In genomic region chr9:71331603-71332002, GRCh38 we compare ENCODE assay signal across 11 cellular contexts.
"Had no signal": no experiment of that assay in that cellular context is flagged by ENCODE, and none has a peak within 500 bp of the region (broad histone marks: within the 10 kb centered on the region; RNA-seq: fewer than 3 reads in every experiment).

No MANE protein-coding gene starts in this region.

- H3K4me3 Mint-ChIP-seq: GM23338, H9, HFFc6 had no signal

- H3K4me3 ChIP-seq: GM23248, GM23338, HAP-1 had no signal

- ATAC-seq: GM23338, HCT116 had no signal

- DNase-seq: GM23248, GOT3, H7, H9, HCEC 1CT, HFFc6 had no signal

- FAIRE-seq: H1, H54 had no signal

- H3K9ac ChIP-seq: GM23248 had no signal

- H2AFZ ChIP-seq: GM23248, GM23338 had no signal

- H3K27ac Mint-ChIP-seq: GM23338, H9, HFFc6 had no signal

- H3K36me3 ChIP-seq: HAP-1 had no signal

- H3K4me2 ChIP-seq: GM23338 had no signal

- H3K9me3 Mint-ChIP-seq: HFFc6 had no signal

- H3K27ac ChIP-seq: GM23248 had no signal

- H3K9me3 ChIP-seq: HAP-1 had no signal

- H3K4me1 ChIP-seq: HAP-1 had no signal
